ENCODE assay signal across 35 cellular contexts in the genomic region with DNA sequence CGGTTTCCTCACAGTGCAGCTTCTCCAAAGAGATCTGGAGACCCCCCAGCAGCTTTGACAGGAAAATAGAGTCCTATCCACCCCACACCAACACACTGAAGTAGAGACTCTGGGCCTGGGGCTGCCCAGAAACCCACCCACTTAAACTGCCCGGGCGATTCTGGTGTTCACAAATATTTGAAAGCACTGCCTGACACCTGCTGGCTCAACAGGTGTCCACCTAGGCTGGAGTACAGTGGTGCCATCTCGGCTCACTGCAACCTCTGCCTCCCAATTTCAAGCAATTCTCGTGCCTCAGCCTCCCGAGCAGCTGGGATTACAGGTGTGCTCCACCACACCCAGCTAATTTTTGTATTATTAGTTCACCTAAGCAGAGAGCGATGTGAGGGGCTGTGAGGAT.
"Had no signal": no experiment of that assay in that cellular context is flagged by ENCODE, and none has a peak within 500 bp of the region (broad histone marks: within the 10 kb centered on the region; RNA-seq: fewer than 3 reads in every experiment).

No MANE protein-coding gene starts in this region.

- ATAC-seq: activated CD4-positive, alpha-beta T cell treated with anti-CD3 and anti-CD28 coated beads for 36 hours; activated CD8-positive, alpha-beta memory T cell treated with anti-CD3 and anti-CD28 coated beads, Interleukin-2, amount 10 ng/mL, durations not matched to agents 7 days and 5 days; activated CD8-positive, alpha-beta T cell treated with anti-CD3 and anti-CD28 coated beads, Interleukin-2, amount 10 ng/mL, durations not matched to agents 7 days and 5 days; activated naive CD8-positive, alpha-beta T cell treated with anti-CD3 and anti-CD28 coated beads, Interleukin-2, amount 50 U/mL, for 24 hours; gastroesophageal sphincter; T-helper 17 cell had no signal

- H3K36me3 ChIP-seq: adrenal gland, ascending aorta, breast epithelium, cardiac muscle cell, colonic mucosa, gastroesophageal sphincter, WERI-Rb-1 had no signal

- DNase-seq: activated CD4-positive, alpha-beta memory T cell treated with anti-CD3 and anti-CD28 coated beads for 36 hours; activated CD4-positive, alpha-beta T cell treated with anti-CD3 and anti-CD28 coated beads for 36 hours; activated CD4-positive, alpha-beta T cell treated with anti-CD3 and anti-CD28 coated beads, Interleukin-2, amount 10 ng/mL, durations not matched to agents 24 days and 14 days; activated CD4-positive, CD25-positive, alpha-beta regulatory T cell; activated CD4-positive, CD25-positive, alpha-beta regulatory T cell treated with anti-CD3 and anti-CD28 coated beads, Interleukin-2, amount 50 U/mL, for 72 hours; activated CD8-positive, alpha-beta memory T cell treated with anti-CD3 and anti-CD28 coated beads, Interleukin-2, amount 10 ng/mL, durations not matched to agents 7 days and 5 days; activated CD8-positive, alpha-beta memory T cell treated with anti-CD3 and anti-CD28 coated beads, Interleukin-2, amount 50 U/mL, for 4 hours; activated CD8-positive, alpha-beta T cell treated with anti-CD3 and anti-CD28 coated beads, Interleukin-2, amount 10 ng/mL, durations not matched to agents 7 days and 5 days; activated effector memory CD4-positive, alpha-beta T cell treated with anti-CD3 and anti-CD28 coated beads, Interleukin-2, amount 50 U/mL, for 16 hours; activated naive CD4-positive, alpha-beta T cell treated with anti-CD3 and anti-CD28 coated beads for 36 hours; activated naive CD8-positive, alpha-beta T cell treated with anti-CD3 and anti-CD28 coated beads for 36 hours; activated naive CD8-positive, alpha-beta T cell treated with anti-CD3 and anti-CD28 coated beads, Interleukin-2, amount 50 U/mL, for 24 hours; activated T-cell treated with anti-CD3 and anti-CD28 coated beads, Interleukin-2, amount 50 U/mL, for 1 hour; activated T-cell treated with anti-CD3 and anti-CD28 coated beads, Interleukin-2, amount 50 U/mL, for 48 hours; adrenal gland; central memory CD4-positive, alpha-beta T cell; cerebellar nuclear complex; colonic mucosa; effector CD8-positive, alpha-beta T cell; esophagus squamous epithelium; foreskin melanocyte; T-helper 1 cell; T-helper 17 cell; T1000; WERI-Rb-1 had no signal

- H3K9me3 Mint-ChIP-seq: activated CD4-positive, alpha-beta memory T cell treated with anti-CD3 and anti-CD28 coated beads for 36 hours; activated CD4-positive, alpha-beta T cell treated with anti-CD3 and anti-CD28 coated beads, Interleukin-2, amount 10 ng/mL, durations not matched to agents 24 days and 14 days; activated naive CD4-positive, alpha-beta T cell treated with anti-CD3 and anti-CD28 coated beads for 36 hours; activated naive CD4-positive, alpha-beta T cell treated with anti-CD3 and anti-CD28 coated beads, Interleukin-2, amount 50 U/mL, for 24 hours; activated naive CD8-positive, alpha-beta T cell treated with anti-CD3 and anti-CD28 coated beads for 36 hours; activated naive CD8-positive, alpha-beta T cell treated with anti-CD3 and anti-CD28 coated beads, Interleukin-2, amount 50 U/mL, for 24 hours; activated T-helper 1 cell treated with anti-CD3 and anti-CD28 coated beads, Interleukin-12 subunit alpha, Interleukin-12 subunit beta, Interleukin-2, Interleukin-4 antibody, amounts not matched to agents 30 ng/mL and 10 ng/mL and 1 ng/mL, durations not matched to agents 14 hours and 24 hours and 36 hours; activated T-helper 2 cell treated with anti-CD3 and anti-CD28 coated beads, Interferon-gamma antibody, Interleukin-2, Interleukin-4, amounts not matched to agents 10 μg/mL and 5 μg/mL and 100 μg/mL, durations not matched to agents 14 hours and 24 hours and 36 hours; brain; T-helper 2 cell treated with Interferon-gamma antibody and Interleukin-4, amounts not matched to agents 5 μg/mL and 100 μg/mL, for 36 hours had no signal

- H3K4me3 Mint-ChIP-seq: activated CD4-positive, alpha-beta memory T cell treated with anti-CD3 and anti-CD28 coated beads for 36 hours; activated CD4-positive, alpha-beta T cell treated with anti-CD3 and anti-CD28 coated beads for 36 hours; activated CD4-positive, alpha-beta T cell treated with anti-CD3 and anti-CD28 coated beads, Interleukin-2, amount 10 ng/mL, durations not matched to agents 24 days and 14 days; activated CD8-positive, alpha-beta memory T cell treated with anti-CD3 and anti-CD28 coated beads, Interleukin-2, amount 10 ng/mL, durations not matched to agents 7 days and 5 days; activated CD8-positive, alpha-beta T cell treated with anti-CD3 and anti-CD28 coated beads, Interleukin-2, amount 10 ng/mL, durations not matched to agents 7 days and 5 days; activated naive CD4-positive, alpha-beta T cell treated with anti-CD3 and anti-CD28 coated beads for 36 hours; activated naive CD4-positive, alpha-beta T cell treated with anti-CD3 and anti-CD28 coated beads, Interleukin-2, amount 50 U/mL, for 24 hours; activated naive CD8-positive, alpha-beta T cell treated with anti-CD3 and anti-CD28 coated beads for 36 hours; activated naive CD8-positive, alpha-beta T cell treated with anti-CD3 and anti-CD28 coated beads, Interleukin-2, amount 50 U/mL, for 24 hours; activated T-helper 1 cell treated with anti-CD3 and anti-CD28 coated beads, Interleukin-12 subunit alpha, Interleukin-12 subunit beta, Interleukin-2, Interleukin-4 antibody, amounts not matched to agents 30 ng/mL and 10 ng/mL and 1 ng/mL, durations not matched to agents 14 hours and 24 hours and 36 hours; brain; T-helper 17 cell; T-helper 2 cell treated with Interferon-gamma antibody and Interleukin-4, amounts not matched to agents 5 μg/mL and 100 μg/mL, for 36 hours had no signal

- H3K4me3 ChIP-seq: adrenal gland, ascending aorta, breast epithelium, cardiac muscle cell, colonic mucosa, esophagus squamous epithelium, gastroesophageal sphincter had no signal

- H3K27me3 ChIP-seq: adrenal gland, ascending aorta, breast epithelium, colonic mucosa had no signal

- H3K27ac ChIP-seq: adrenal gland, ascending aorta, breast epithelium, cardiac muscle cell, colonic mucosa, epithelial cell of prostate, esophagus squamous epithelium, gastroesophageal sphincter, WERI-Rb-1 had no signal

- H3K4me1 Mint-ChIP-seq: activated CD4-positive, alpha-beta T cell treated with anti-CD3 and anti-CD28 coated beads, Interleukin-2, amount 10 ng/mL, durations not matched to agents 24 days and 14 days; activated CD8-positive, alpha-beta memory T cell treated with anti-CD3 and anti-CD28 coated beads, Interleukin-2, amount 10 ng/mL, durations not matched to agents 7 days and 5 days; activated naive CD4-positive, alpha-beta T cell treated with anti-CD3 and anti-CD28 coated beads, Interleukin-2, amount 50 U/mL, for 24 hours had no signal

- H3K36me3 Mint-ChIP-seq: activated CD4-positive, alpha-beta memory T cell treated with anti-CD3 and anti-CD28 coated beads for 36 hours; activated CD8-positive, alpha-beta memory T cell treated with anti-CD3 and anti-CD28 coated beads, Interleukin-2, amount 10 ng/mL, durations not matched to agents 7 days and 5 days; activated naive CD4-positive, alpha-beta T cell treated with anti-CD3 and anti-CD28 coated beads, Interleukin-2, amount 50 U/mL, for 24 hours; activated naive CD8-positive, alpha-beta T cell treated with anti-CD3 and anti-CD28 coated beads for 36 hours; brain had no signal

- H3K9me3 ChIP-seq: adrenal gland, ascending aorta, breast epithelium, colonic mucosa, esophagus squamous epithelium, gastroesophageal sphincter had no signal

- H3K27ac Mint-ChIP-seq: activated CD4-positive, alpha-beta memory T cell treated with anti-CD3 and anti-CD28 coated beads for 36 hours; activated CD4-positive, alpha-beta T cell treated with anti-CD3 and anti-CD28 coated beads for 36 hours; activated CD4-positive, alpha-beta T cell treated with anti-CD3 and anti-CD28 coated beads, Interleukin-2, amount 10 ng/mL, durations not matched to agents 24 days and 14 days; activated CD8-positive, alpha-beta memory T cell treated with anti-CD3 and anti-CD28 coated beads, Interleukin-2, amount 10 ng/mL, durations not matched to agents 7 days and 5 days; activated CD8-positive, alpha-beta T cell treated with anti-CD3 and anti-CD28 coated beads, Interleukin-2, amount 10 ng/mL, durations not matched to agents 7 days and 5 days; activated naive CD4-positive, alpha-beta T cell treated with anti-CD3 and anti-CD28 coated beads for 36 hours; activated naive CD4-positive, alpha-beta T cell treated with anti-CD3 and anti-CD28 coated beads, Interleukin-2, amount 50 U/mL, for 24 hours; activated naive CD8-positive, alpha-beta T cell treated with anti-CD3 and anti-CD28 coated beads for 36 hours; activated naive CD8-positive, alpha-beta T cell treated with anti-CD3 and anti-CD28 coated beads, Interleukin-2, amount 50 U/mL, for 24 hours; activated T-helper 1 cell treated with anti-CD3 and anti-CD28 coated beads, Interleukin-12 subunit alpha, Interleukin-12 subunit beta, Interleukin-2, Interleukin-4 antibody, amounts not matched to agents 30 ng/mL and 10 ng/mL and 1 ng/mL, durations not matched to agents 14 hours and 24 hours and 36 hours; activated T-helper 2 cell treated with anti-CD3 and anti-CD28 coated beads, Interferon-gamma antibody, Interleukin-2, Interleukin-4, amounts not matched to agents 10 μg/mL and 5 μg/mL and 100 μg/mL, durations not matched to agents 14 hours and 24 hours and 36 hours; brain; T-helper 17 cell; T-helper 2 cell treated with Interferon-gamma antibody and Interleukin-4, amounts not matched to agents 5 μg/mL and 100 μg/mL, for 36 hours had no signal
